31 cellular contexts compared by ENCODE assay signal in genomic region chr22:30584441-30584840, GRCh38. TPM values are rescaled to one million over a fixed set of nuclear protein-coding genes. Genes with fewer than 3 reads are reported as not detected.
"Had no signal": no experiment of that assay in that cellular context is flagged by ENCODE, and none has a peak within 500 bp of the region (broad histone marks: within the 10 kb centered on the region; RNA-seq: fewer than 3 reads in every experiment).

No MANE protein-coding gene starts in this region.

- H3K27ac ChIP-seq: body of pancreas, gastroesophageal sphincter, hepatocyte, neutrophil, ovary, skin epidermis, upper lobe of left lung, vagina had no signal

- H3K9me3 Mint-ChIP-seq: activated T-helper 2 cell treated with anti-CD3 and anti-CD28 coated beads, Interferon-gamma antibody, Interleukin-2, Interleukin-4, amounts not matched to agents 10 μg/mL and 5 μg/mL and 100 μg/mL, durations not matched to agents 14 hours and 24 hours and 36 hours; effector memory CD8-positive, alpha-beta T cell; nephron; stimulated activated naive CD8-positive, alpha-beta T cell treated with anti-CD3 and anti-CD28 coated beads, Interleukin-15, Interleukin-2, amounts not matched to agents 100 ng/mL and 50 ng/mL, for 24 hours had no signal

- H3K27ac Mint-ChIP-seq: activated CD4-positive, alpha-beta T cell treated with anti-CD3 and anti-CD28 coated beads for 36 hours; activated CD8-positive, alpha-beta memory T cell treated with anti-CD3 and anti-CD28 coated beads, Interleukin-2, amount 10 ng/mL, durations not matched to agents 7 days and 5 days; activated CD8-positive, alpha-beta T cell treated with anti-CD3 and anti-CD28 coated beads, Interleukin-2, amount 10 ng/mL, durations not matched to agents 7 days and 5 days; activated naive CD8-positive, alpha-beta T cell; activated T-helper 2 cell treated with anti-CD3 and anti-CD28 coated beads, Interferon-gamma antibody, Interleukin-2, Interleukin-4, amounts not matched to agents 10 μg/mL and 5 μg/mL and 100 μg/mL, durations not matched to agents 14 hours and 24 hours and 36 hours; effector memory CD8-positive, alpha-beta T cell; nephron; progenitor cell of endocrine pancreas; stimulated activated naive CD8-positive, alpha-beta T cell treated with anti-CD3 and anti-CD28 coated beads, Interleukin-15, Interleukin-2, amounts not matched to agents 100 ng/mL and 50 ng/mL, for 24 hours had no signal

- ATAC-seq: activated CD4-positive, alpha-beta T cell treated with anti-CD3 and anti-CD28 coated beads for 36 hours; activated CD8-positive, alpha-beta memory T cell treated with anti-CD3 and anti-CD28 coated beads, Interleukin-2, amount 10 ng/mL, durations not matched to agents 7 days and 5 days; activated CD8-positive, alpha-beta T cell treated with anti-CD3 and anti-CD28 coated beads, Interleukin-2, amount 10 ng/mL, durations not matched to agents 7 days and 5 days; body of pancreas; effector memory CD8-positive, alpha-beta T cell; gastroesophageal sphincter; left ventricle myocardium superior; sciatic nerve had no signal

- H3K4me1 ChIP-seq: body of pancreas, upper lobe of left lung, vagina had no signal

- H3K9me3 ChIP-seq: body of pancreas, gastroesophageal sphincter, neutrophil, ovary, upper lobe of left lung, vagina had no signal

- H3K4me3 ChIP-seq: body of pancreas, gastroesophageal sphincter, hepatocyte, ovary, skin epidermis, upper lobe of left lung, vagina had no signal

- H3K4me1 Mint-ChIP-seq: activated CD4-positive, alpha-beta T cell treated with anti-CD3 and anti-CD28 coated beads for 36 hours; activated CD8-positive, alpha-beta memory T cell treated with anti-CD3 and anti-CD28 coated beads, Interleukin-2, amount 10 ng/mL, durations not matched to agents 7 days and 5 days; nephron had no signal

- H3K4me3 Mint-ChIP-seq: activated CD4-positive, alpha-beta T cell treated with anti-CD3 and anti-CD28 coated beads for 36 hours; activated CD8-positive, alpha-beta memory T cell treated with anti-CD3 and anti-CD28 coated beads, Interleukin-2, amount 10 ng/mL, durations not matched to agents 7 days and 5 days; activated CD8-positive, alpha-beta T cell treated with anti-CD3 and anti-CD28 coated beads, Interleukin-2, amount 10 ng/mL, durations not matched to agents 7 days and 5 days; activated naive CD8-positive, alpha-beta T cell; effector memory CD8-positive, alpha-beta T cell; nephron; stimulated activated naive CD8-positive, alpha-beta T cell treated with anti-CD3 and anti-CD28 coated beads, Interleukin-15, Interleukin-2, amounts not matched to agents 100 ng/mL and 50 ng/mL, for 24 hours had no signal

- H3K27me3 Mint-ChIP-seq: activated CD4-positive, alpha-beta T cell treated with anti-CD3 and anti-CD28 coated beads for 36 hours; activated CD8-positive, alpha-beta memory T cell treated with anti-CD3 and anti-CD28 coated beads, Interleukin-2, amount 10 ng/mL, durations not matched to agents 7 days and 5 days; activated naive CD8-positive, alpha-beta T cell; effector memory CD8-positive, alpha-beta T cell; progenitor cell of endocrine pancreas; stimulated activated naive CD8-positive, alpha-beta T cell treated with anti-CD3 and anti-CD28 coated beads, Interleukin-15, Interleukin-2, amounts not matched to agents 100 ng/mL and 50 ng/mL, for 24 hours had no signal

- H3K27me3 ChIP-seq: body of pancreas, gastroesophageal sphincter, hepatocyte, neutrophil, ovary, upper lobe of left lung, vagina had no signal

- DNase-seq: activated CD4-positive, alpha-beta T cell treated with anti-CD3 and anti-CD28 coated beads for 36 hours; activated CD4-positive, CD25-positive, alpha-beta regulatory T cell; activated CD8-positive, alpha-beta memory T cell treated with anti-CD3 and anti-CD28 coated beads, Interleukin-2, amount 10 ng/mL, durations not matched to agents 7 days and 5 days; activated CD8-positive, alpha-beta T cell treated with anti-CD3 and anti-CD28 coated beads, Interleukin-2, amount 10 ng/mL, durations not matched to agents 7 days and 5 days; activated T-cell treated with anti-CD3 and anti-CD28 coated beads, Interleukin-2, amount 50 U/mL, for 48 hours; aorta; body of pancreas; cerebellar nuclear complex; cortex of kidney; effector memory CD8-positive, alpha-beta T cell; erythroblast; islet precursor cell; left cardiac atrium; left ventricle myocardium superior; ovary; stimulated activated CD4-positive, alpha-beta T cell treated with anti-CD3 and anti-CD28 coated beads, Interleukin-12 subunit alpha, Interleukin-12 subunit beta, amount 100 ng/mL, for 4 hours; stimulated activated CD4-positive, alpha-beta T cell treated with anti-CD3 and anti-CD28 coated beads, Interleukin-4, amount 100 ng/mL, for 1 hour had no signal

RNA-seq across cellular contexts. Expression of gene GAL3ST1, which starts 10.0 kb away (rescaled TPM):
- total RNA-seq: activated CD4-positive, alpha-beta T cell treated with anti-CD3 and anti-CD28 coated beads for 36 hours; activated CD8-positive, alpha-beta memory T cell treated with anti-CD3 and anti-CD28 coated beads, Interleukin-2, amount 10 ng/mL, durations not matched to agents 7 days and 5 days; activated CD8-positive, alpha-beta T cell treated with anti-CD3 and anti-CD28 coated beads, Interleukin-2, amount 10 ng/mL, durations not matched to agents 7 days and 5 days; activated T-helper 2 cell treated with anti-CD3 and anti-CD28 coated beads, Interferon-gamma antibody, Interleukin-2, Interleukin-4, amounts not matched to agents 10 μg/mL and 5 μg/mL and 100 μg/mL, durations not matched to agents 14 hours and 24 hours and 36 hours; T-helper 1 cell treated with Interleukin-12 subunit alpha and Interleukin-12 subunit beta and Interleukin-4 antibody, amounts not matched to agents 30 ng/mL and 1 ng/mL, for 36 hours; vagina had no signal

RNA-seq across cellular contexts. Expression of gene SEC14L6, which starts 37.9 kb away (rescaled TPM):
- total RNA-seq: activated CD4-positive, alpha-beta T cell treated with anti-CD3 and anti-CD28 coated beads for 36 hours; activated CD8-positive, alpha-beta T cell treated with anti-CD3 and anti-CD28 coated beads, Interleukin-2, amount 10 ng/mL, durations not matched to agents 7 days and 5 days; activated T-helper 2 cell treated with anti-CD3 and anti-CD28 coated beads, Interferon-gamma antibody, Interleukin-2, Interleukin-4, amounts not matched to agents 10 μg/mL and 5 μg/mL and 100 μg/mL, durations not matched to agents 14 hours and 24 hours and 36 hours; left ventricle myocardium superior; lung microvascular endothelial cell; T-helper 1 cell treated with Interleukin-12 subunit alpha and Interleukin-12 subunit beta and Interleukin-4 antibody, amounts not matched to agents 30 ng/mL and 1 ng/mL, for 36 hours; vagina had no signal
- polyA plus RNA-seq: hepatocyte had no signal
